6 cellular contexts compared by ENCODE assay signal in genomic region chr16:30064746-30065111, GRCh38. TPM values are rescaled to one million over a fixed set of nuclear protein-coding genes. Genes with fewer than 3 reads are reported as not detected.
DNase-seq lines count a peak whose midpoint lies in the region; ATAC-seq and TF ChIP-seq lines count a peak whose summit lies in the region.

No MANE protein-coding gene starts in this region.

- no peaks in the 10 kb centered on the region for H3K27me3 ChIP-seq in naive thymus-derived CD4-positive, alpha-beta T cell (ENCODE audit: control insufficient read depth in 2 of 2, insufficient read depth in 2 of 2, low read length in 2 of 2)

- in situ Hi-C loops in astrocyte of the cerebellum (cut with HindIII; ENCODE audit: low sequenced_read_pairs): no loop called here

- peak overlapping the region; percentile 96 to 100 (median 99) for H3K4me3 Mint-ChIP-seq in naive thymus-derived CD4-positive, alpha-beta T cell

- H3K36me3 ChIP-seq in naive thymus-derived CD4-positive, alpha-beta T cell (ENCODE audit: control insufficient read depth in 2 of 3, insufficient read depth in 3 of 3, low read length in 3 of 3): peaks cover 13 to 41% (median 16%) of the 10 kb centered on the region in 3 experiments

- peaks cover 0 to 29% (median 13%) of the 10 kb centered on the region in 5 donors for H3K36me3 Mint-ChIP-seq in naive thymus-derived CD4-positive, alpha-beta T cell

- peak; percentile 4 for ATAC-seq in GM21381 (IDR thresholded peaks at IDR 0.05; ENCODE audit: unreplicated experiment)
- ATAC-seq in naive thymus-derived CD4-positive, alpha-beta T cell: no peak
- no peak for ATAC-seq in HG03135 (IDR thresholded peaks at IDR 0.05; ENCODE audit: unreplicated experiment)
- ATAC-seq in GM19328 (IDR thresholded peaks at IDR 0.05; ENCODE audit: unreplicated experiment): no peak

- peak overlapping the region; percentile 90 to 99 (median 98) for H3K27ac Mint-ChIP-seq in naive thymus-derived CD4-positive, alpha-beta T cell

- H3K27ac ChIP-seq in naive thymus-derived CD4-positive, alpha-beta T cell (ENCODE audit: low read depth, low read length): peak overlapping the region; percentile 83

- no peak for DNase-seq in astrocyte of the cerebellum (ENCODE audit: low read depth)
- peak in 1 of 9 donors; percentile 33 for DNase-seq in naive thymus-derived CD4-positive, alpha-beta T cell
- DNase-seq in stimulated activated CD4-positive, alpha-beta T cell treated with anti-CD3 and anti-CD28 coated beads, Interleukin-4, amount 100 ng/mL, for 24 hours: no peak

- no peaks in the 10 kb centered on the region for H3K9me3 Mint-ChIP-seq in naive thymus-derived CD4-positive, alpha-beta T cell

- CTCF ChIA-PET in naive thymus-derived CD4-positive, alpha-beta T cell (lab: Charles Lee): interaction anchor here (0.6 to 1.9 kb wide), 4 partner anchors 9 to 343 kb away, joined by 3 to 8 read pairs (median 4); partner anchors contain the start of gene ZNF771

- H3K9me3 ChIP-seq in naive thymus-derived CD4-positive, alpha-beta T cell (ENCODE audit: control insufficient read depth in 2 of 3, low read length in 3 of 3): no peaks in the 10 kb centered on the region

- intact Hi-C loops in naive thymus-derived CD4-positive, alpha-beta T cell (cut with micrococcal nuclease): loop anchor here (1.0 to 10.0 kb wide), 19 partner anchors 11 to 858 kb away; partner anchors contain the start of genes FBRS (in 2 of the 2), MAPK3 (in 2 of the 2), PPP4C (in 2 of the 2) and CORO1A (in 1 of the 2)

- peaks cover 13 to 36% of the 10 kb centered on the region in 2 donors for H3K4me1 ChIP-seq in naive thymus-derived CD4-positive, alpha-beta T cell (ENCODE audit: control insufficient read depth in 2 of 2, insufficient read depth in 2 of 2, low read length in 2 of 2)

- POLR2A ChIA-PET in naive thymus-derived CD4-positive, alpha-beta T cell (lab: Charles Lee): interaction anchor here (0.7 to 6.3 kb wide), 24 partner anchors 10 to 594 kb away, joined by 3 to 159 read pairs (median 6); partner anchors contain the start of genes CORO1A, DCTPP1, KCTD13 and PPP4C

- TF ChIP-seq CTCF in astrocyte of the cerebellum (IDR thresholded peaks at IDR 0.05; ENCODE audit: low read depth, low read length, missing control alignments): no peak

- peak overlapping the region; percentile 80 for H3K4me3 ChIP-seq in astrocyte of the cerebellum (ENCODE audit: low read depth, low read length)
- H3K4me3 ChIP-seq in naive thymus-derived CD4-positive, alpha-beta T cell (ENCODE audit: low read length): peak overlapping the region; percentile 94

- no peaks in the 10 kb centered on the region for H3K27me3 Mint-ChIP-seq in naive thymus-derived CD4-positive, alpha-beta T cell

- peaks cover 18 to 39% (median 33%) of the 10 kb centered on the region in 7 donors for H3K4me1 Mint-ChIP-seq in naive thymus-derived CD4-positive, alpha-beta T cell

RNA-seq across cellular contexts. Expression of gene ALDOA, which starts 0.8 kb away (rescaled TPM):
- total RNA-seq in naive thymus-derived CD4-positive, alpha-beta T cell: 1,000 to 10,000 TPM in 1 of 5 experiments, 100 to 1,000 TPM in 4; 356 to 1,619 (median 584) TPM
- polyA plus RNA-seq in naive thymus-derived CD4-positive, alpha-beta T cell: 1,000 to 10,000 TPM in 1 of 2 donors, 100 to 1,000 TPM in 1; 955 to 1,316 TPM

RNA-seq across cellular contexts. Expression of gene PPP4C, which starts 11.1 kb away (rescaled TPM):
- 100 to 1,000 TPM in 2 of 5 experiments, 10 to 100 TPM in 3; 68.4 to 143 (median 86.0) TPM for total RNA-seq in naive thymus-derived CD4-positive, alpha-beta T cell
- polyA plus RNA-seq in naive thymus-derived CD4-positive, alpha-beta T cell: 100 to 1,000 TPM; 176 TPM

RNA-seq across cellular contexts. Expression of gene TBX6, which starts 27.0 kb away (rescaled TPM):
- 1 to 10 TPM; 1.5 to 3.3 (median 1.6) TPM for total RNA-seq in naive thymus-derived CD4-positive, alpha-beta T cell
- polyA plus RNA-seq in naive thymus-derived CD4-positive, alpha-beta T cell: under 1 TPM in 1 of 2 donors, not detected in 1; 0.38 TPM

RNA-seq across cellular contexts. Expression of gene YPEL3, which starts 31.3 kb away (rescaled TPM):
- total RNA-seq in naive thymus-derived CD4-positive, alpha-beta T cell: 100 to 1,000 TPM in 3 of 5 experiments, 10 to 100 TPM in 2; 50.5 to 260 (median 130) TPM
- 100 to 1,000 TPM; 242 to 308 TPM for polyA plus RNA-seq in naive thymus-derived CD4-positive, alpha-beta T cell

RNA-seq across cellular contexts. Expression of gene TLCD3B, which starts 33.7 kb away (rescaled TPM):
- 1 to 10 TPM in 2 of 5 experiments, not detected in 3; 1.2 to 2.3 TPM for total RNA-seq in naive thymus-derived CD4-positive, alpha-beta T cell
- not detected for polyA plus RNA-seq in naive thymus-derived CD4-positive, alpha-beta T cell
